11 cellular contexts compared by ENCODE assay signal in the genomic region with DNA sequence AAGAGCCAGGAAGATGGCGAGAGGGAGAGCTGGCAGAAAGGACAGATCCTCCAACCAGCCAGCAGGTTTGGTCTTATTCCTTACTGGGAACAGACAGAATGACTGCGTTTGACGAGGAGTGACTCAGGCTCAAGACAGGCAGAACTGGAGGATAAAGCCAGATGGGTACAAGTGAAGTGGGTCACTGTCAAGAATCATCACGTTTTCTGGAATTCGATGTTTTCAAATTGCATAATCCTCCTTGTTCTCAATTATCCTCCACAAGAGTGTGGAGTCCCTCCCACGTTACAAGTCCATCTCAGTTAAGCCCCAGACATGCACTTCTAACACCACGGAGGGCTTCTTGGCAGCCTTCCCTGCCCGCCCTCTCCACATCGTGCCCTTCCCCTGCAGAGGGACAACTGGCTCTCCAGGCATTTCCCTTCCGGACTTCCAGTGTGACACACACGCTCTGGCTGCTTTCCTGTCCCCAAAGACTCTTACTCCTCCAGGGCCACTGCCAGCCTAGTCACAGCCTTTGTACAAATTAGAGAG.
DNase-seq lines count a peak whose midpoint lies in the region; ATAC-seq lines count a peak whose summit lies in the region.
"Had no signal": no experiment of that assay in that cellular context is flagged by ENCODE, and none has a peak within 500 bp of the region (broad histone marks: within the 10 kb centered on the region; RNA-seq: fewer than 3 reads in every experiment).

No MANE protein-coding gene starts in this region.

- H3K9me3 ChIP-seq in mesodermal cell (ENCODE audit: control insufficient read depth, low read length) (no peaks in the 10 kb centered on the region), HAP-1 (no peaks in the 10 kb centered on the region)
- H3K9me3 ChIP-seq: ovary had no signal

- ATAC-seq in HG03520 (IDR thresholded peaks at IDR 0.05; ENCODE audit: unreplicated experiment), result no peak

- no peaks in the 10 kb centered on the region for H3K36me3 ChIP-seq in mesodermal cell (ENCODE audit: control insufficient read depth, insufficient read depth, low read length)
- no peaks in the 10 kb centered on the region for H3K36me3 ChIP-seq in HAP-1 (replicated peaks)
- H3K36me3 ChIP-seq: ovary had no signal

- in situ Hi-C loops in HAP-1 (cut with MboI; ENCODE audit: low sequenced_read_pairs), result no loop called here

- peak overlapping the region; percentile 58 for H3K27ac ChIP-seq in mesodermal cell (ENCODE audit: low read depth, low read length, severe bottlenecking)
- H3K27ac ChIP-seq: ovary had no signal

- H3K4me3 ChIP-seq in mesodermal cell (ENCODE audit: extremely low read depth, insufficient read depth, low read length, poor library complexity, severe bottlenecking), result no peak overlapping the region
- no peak overlapping the region for H3K4me3 ChIP-seq in HAP-1
- H3K4me3 ChIP-seq: ovary had no signal

- H3K27me3 ChIP-seq in HAP-1 (ENCODE audit: low read depth), result no peaks in the 10 kb centered on the region
- H3K27me3 ChIP-seq: ovary had no signal

- DNase-seq in AG08395 (ENCODE audit: low spot score) (peak; percentile 91), NCI-H524 (lab: John Stamatoyannopoulos, UW) (peak; percentile 96 to 99), epidermal melanocyte (ENCODE audit: insufficient read length, low spot score) (peak; percentile 62), DMS79 treated with DMSO at 0.1 percent for 48 hours (lab: John Stamatoyannopoulos, UW) (no peak), HAP-1 (ENCODE audit: low spot score in 2 of 2) (no peak)
- no peak for DNase-seq in stimulated activated CD4-positive, alpha-beta T cell treated with anti-CD3 and anti-CD28 coated beads, Interleukin-1b, Interleukin-23, amount 100 ng/mL, for 48 hours
- DNase-seq: central memory CD4-positive, alpha-beta T cell; MM.1S had no signal

- WGBS in mesodermal cell (ENCODE audit: insufficient coverage in 2 of 2), 2 experiments, result 74 to 76% methylated on average over 6 to 10 of the region's 11 CpGs

- peaks cover 9% of the 10 kb centered on the region for H3K4me1 ChIP-seq in mesodermal cell (ENCODE audit: control insufficient read depth, insufficient read depth, low read length, poor library complexity, severe bottlenecking)
- no peaks in the 10 kb centered on the region for H3K4me1 ChIP-seq in HAP-1

Comparison
In these comparisons a context has a peak if more than half of its experiments do, and no peak if none do; other contexts are left out.
1. DNase-seq: peak in AG08395 (single experiment), NCI-H524 (2 of 2) and epidermal melanocyte (single experiment); none in stimulated activated CD4-positive, alpha-beta T cell treated with anti-CD3 and anti-CD28 coated beads, Interleukin-1b, Interleukin-23, amount 100 ng/mL, for 48 hours (single experiment), DMS79 treated with DMSO at 0.1 percent for 48 hours (single experiment) and HAP-1 (0 of 2).